8 cellular contexts compared by ENCODE assay signal in the genomic region with DNA sequence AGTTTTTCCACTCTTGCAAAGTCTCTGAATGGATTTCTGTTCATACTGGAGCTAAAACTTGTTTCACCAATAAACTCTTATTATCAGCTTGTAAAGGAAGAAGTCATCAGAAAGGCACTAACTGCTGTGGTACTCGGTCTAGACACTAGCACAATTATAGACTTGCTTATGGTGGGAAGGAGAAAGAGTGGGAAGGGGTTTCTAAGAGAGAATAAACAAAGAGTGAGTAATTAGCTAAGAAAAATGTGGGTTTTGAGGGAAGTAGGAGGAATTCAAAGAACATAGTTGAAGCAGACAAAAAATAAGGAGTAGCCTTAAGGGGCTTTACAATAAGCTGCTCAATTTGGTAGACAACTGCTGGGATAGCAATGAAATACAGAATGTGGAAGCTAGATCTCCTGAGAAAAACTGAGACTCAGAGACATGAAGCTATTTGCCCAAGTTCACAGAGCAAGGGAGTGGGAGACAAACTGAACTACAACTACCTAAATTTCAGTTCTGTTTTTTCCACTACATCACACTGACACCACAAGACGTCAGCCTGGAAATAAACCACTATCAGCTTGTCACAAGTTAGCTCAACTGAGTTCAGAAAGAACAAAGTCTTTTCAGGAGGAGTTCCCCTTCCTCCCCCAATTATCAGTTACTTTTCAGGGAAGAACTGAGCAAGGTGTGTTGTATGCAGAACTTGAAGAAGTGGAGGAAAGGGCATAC. TPM values are rescaled to one million over a fixed set of nuclear protein-coding genes. Genes with fewer than 3 reads are reported as not detected.
DNase-seq lines count a peak whose midpoint lies in the region; ATAC-seq and TF ChIP-seq lines count a peak whose summit lies in the region.

No MANE protein-coding gene starts in this region.

- H3K4me1 Mint-ChIP-seq in activated naive CD4-positive, alpha-beta T cell treated with anti-CD3 and anti-CD28 coated beads, Interleukin-2, amount 10 ng/mL, durations not matched to agents 7 days and 5 days, result peaks cover 8% of the 10 kb centered on the region
- peaks cover 14% of the 10 kb centered on the region for H3K4me1 Mint-ChIP-seq in T-helper 1 cell treated with Interleukin-12 subunit alpha and Interleukin-12 subunit beta and Interleukin-4 antibody, amounts not matched to agents 30 μg/mL and 1 μg/mL, for 36 hours (ENCODE audit: low read depth)
- H3K4me1 Mint-ChIP-seq in mesothelial cell of epicardium, result peaks cover 38% of the 10 kb centered on the region

- peak overlapping the region; percentile 2 for H3K27ac Mint-ChIP-seq in activated naive CD4-positive, alpha-beta T cell treated with anti-CD3 and anti-CD28 coated beads, Interleukin-2, amount 10 ng/mL, durations not matched to agents 7 days and 5 days
- peak overlapping the region; percentile 74 for H3K27ac Mint-ChIP-seq in T-helper 1 cell treated with Interleukin-12 subunit alpha and Interleukin-12 subunit beta and Interleukin-4 antibody, amounts not matched to agents 30 μg/mL and 1 μg/mL, for 36 hours
- H3K27ac Mint-ChIP-seq in mesothelial cell of epicardium, result peak overlapping the region; percentile 31

- H3K9me3 Mint-ChIP-seq in activated naive CD4-positive, alpha-beta T cell treated with anti-CD3 and anti-CD28 coated beads, Interleukin-2, amount 10 ng/mL, durations not matched to agents 7 days and 5 days, result peaks cover 6% of the 10 kb centered on the region
- H3K9me3 Mint-ChIP-seq in T-helper 1 cell treated with Interleukin-12 subunit alpha and Interleukin-12 subunit beta and Interleukin-4 antibody, amounts not matched to agents 30 μg/mL and 1 μg/mL, for 36 hours, result peaks cover 18% of the 10 kb centered on the region
- peaks cover 22% of the 10 kb centered on the region for H3K9me3 Mint-ChIP-seq in mesothelial cell of epicardium

- TF ChIP-seq CTCF in mesothelial cell of epicardium (IDR thresholded peaks at IDR 0.05; ENCODE audit: unreplicated experiment), result no peak

- CTCF ChIA-PET in activated naive CD4-positive, alpha-beta T cell treated with anti-CD3 and anti-CD28 coated beads, Interleukin-2, amount 10 ng/mL, durations not matched to agents 7 days and 5 days (lab: Charles Lee), result interaction anchor here (0.8 to 2.4 kb wide), 7 partner anchors 9 to 353 kb away, joined by 3 to 15 read pairs (median 4); no protein-coding TSS in a partner anchor

- DNase-seq in activated naive CD4-positive, alpha-beta T cell treated with anti-CD3 and anti-CD28 coated beads, Interleukin-2, amount 10 ng/mL, durations not matched to agents 7 days and 5 days, result no peak
- DNase-seq in activated naive CD4-positive, alpha-beta T cell treated with Interleukin-2 at 50 U/mL for 16 hours, result no peak
- DNase-seq in mesothelial cell of epicardium (ENCODE audit: low spot score in 2 of 2, unreplicated experiment in 2 of 2) (no peak), islet precursor cell (no peak), midbrain (lab: John Stamatoyannopoulos, UW) (no peak), HuH-7 (ENCODE audit: low spot score) (no peak)

- no peak overlapping the region for H3K4me3 Mint-ChIP-seq in activated naive CD4-positive, alpha-beta T cell treated with anti-CD3 and anti-CD28 coated beads, Interleukin-2, amount 10 ng/mL, durations not matched to agents 7 days and 5 days
- H3K4me3 Mint-ChIP-seq in T-helper 1 cell treated with Interleukin-12 subunit alpha and Interleukin-12 subunit beta and Interleukin-4 antibody, amounts not matched to agents 30 μg/mL and 1 μg/mL, for 36 hours, result peak overlapping the region; percentile 38
- no peak overlapping the region for H3K4me3 Mint-ChIP-seq in mesothelial cell of epicardium

- peaks cover 5% of the 10 kb centered on the region for H3K36me3 Mint-ChIP-seq in activated naive CD4-positive, alpha-beta T cell treated with anti-CD3 and anti-CD28 coated beads, Interleukin-2, amount 10 ng/mL, durations not matched to agents 7 days and 5 days
- peaks cover 7% of the 10 kb centered on the region for H3K36me3 Mint-ChIP-seq in T-helper 1 cell treated with Interleukin-12 subunit alpha and Interleukin-12 subunit beta and Interleukin-4 antibody, amounts not matched to agents 30 μg/mL and 1 μg/mL, for 36 hours (ENCODE audit: low read depth)
- H3K36me3 Mint-ChIP-seq in mesothelial cell of epicardium, result peaks cover 33% of the 10 kb centered on the region

- H3K27me3 Mint-ChIP-seq in activated naive CD4-positive, alpha-beta T cell treated with anti-CD3 and anti-CD28 coated beads, Interleukin-2, amount 10 ng/mL, durations not matched to agents 7 days and 5 days, result no peaks in the 10 kb centered on the region
- H3K27me3 Mint-ChIP-seq in T-helper 1 cell treated with Interleukin-12 subunit alpha and Interleukin-12 subunit beta and Interleukin-4 antibody, amounts not matched to agents 30 μg/mL and 1 μg/mL, for 36 hours (ENCODE audit: low read depth), result no peaks in the 10 kb centered on the region
- no peaks in the 10 kb centered on the region for H3K27me3 Mint-ChIP-seq in mesothelial cell of epicardium (ENCODE audit: low read depth)

- ATAC-seq in HG02938 (IDR thresholded peaks at IDR 0.05; ENCODE audit: unreplicated experiment), result peak; percentile 90

RNA-seq across cellular contexts. Expression of a gene that starts 59.7 kb away (rescaled TPM):
- 77.8 to 78.4 TPM (median 78.0 TPM) in 3 replicates for total RNA-seq in mesothelial cell of epicardium

Comparison
In these comparisons a context has a peak if more than half of its experiments do, and no peak if none do; other contexts are left out.
1. H3K27ac Mint-ChIP-seq: peak in every context shown above with its lines; median percentile 74 in T-helper 1 cell treated with Interleukin-12 subunit alpha and Interleukin-12 subunit beta and Interleukin-4 antibody, amounts not matched to agents 30 μg/mL and 1 μg/mL, for 36 hours; 31 in mesothelial cell of epicardium; 2 in activated naive CD4-positive, alpha-beta T cell treated with anti-CD3 and anti-CD28 coated beads, Interleukin-2, amount 10 ng/mL, durations not matched to agents 7 days and 5 days.